In genomic region chr20:38825571-38825900, GRCh38 we compare ENCODE assay signal across 17 cellular contexts. TPM values are rescaled to one million over a fixed set of nuclear protein-coding genes. Genes with fewer than 3 reads are reported as not detected.
DNase-seq lines count a peak whose midpoint lies in the region; ATAC-seq, FAIRE-seq and TF ChIP-seq lines count a peak whose summit lies in the region.
"Had no signal": no experiment of that assay in that cellular context is flagged by ENCODE, and none has a peak within 500 bp of the region (broad histone marks: within the 10 kb centered on the region; RNA-seq: fewer than 3 reads in every experiment).

No MANE protein-coding gene starts in this region.

- no peak for FAIRE-seq in H1 (lab: Jason Lieb, UNC)
- no peak for FAIRE-seq in GM12892 (lab: Jason Lieb, UNC)
- FAIRE-seq: D721Med had no signal

- H3K23me2 ChIP-seq in H1 (ENCODE audit: low read depth, low read length): no peaks in the 10 kb centered on the region; the same call in 1 of the 2 replicates

- peak overlapping the region; percentile 60; the same call in 1 of the 2 replicates for H2AFZ ChIP-seq in H1 (ENCODE audit: low read length)

- no peak overlapping the region for H3K18ac ChIP-seq in H1 (ENCODE audit: extremely low read depth, low read length)

- TF ChIP-seq CTCF in H1 (IDR thresholded peaks at IDR 0.05; ENCODE audit: control extremely low read depth in 1 of 3, insufficient read depth in 1 of 3, low read depth in 1 of 3, low read length in 3 of 3): no peak

- H3K4me2 ChIP-seq in H1 (ENCODE audit: insufficient read depth in 1 of 2, low read depth in 2 of 2, low read length in 2 of 2): peak overlapping the region; percentile 57 to 63; a peak in 3 of 4 replicates

- no peak overlapping the region for H3K56ac ChIP-seq in H1 (replicated peaks; ENCODE audit: insufficient read length, low read depth, low read length)

- H2BK15ac ChIP-seq in H1 (ENCODE audit: low read length): no peak overlapping the region

- CTCF ChIA-PET in activated CD4-positive, alpha-beta T cell treated with anti-CD3 and anti-CD28 coated beads, Interleukin-2, amount 10 ng/mL, durations not matched to agents 7 days and 5 days (lab: Charles Lee): interaction anchor here (1.6 kb wide), 1 partner anchor 35 kb away, joined by 4 read pairs; no protein-coding TSS in a partner anchor
- CTCF ChIA-PET in H1 (lab: Charles Lee; ENCODE audit: partially characterized antibody): interaction anchor here (0.7 to 2.2 kb wide), 7 partner anchors 8 to 96 kb away, joined by 3 to 9 read pairs (median 3); no protein-coding TSS in a partner anchor

- no peak overlapping the region for H4K8ac ChIP-seq in H1 (ENCODE audit: extremely low read depth, insufficient read depth, low read length)

- H2BK12ac ChIP-seq in H1 (ENCODE audit: low read depth, low read length): peak overlapping the region; percentile 5; the same call in 1 of the 2 replicates

- peaks cover 81% of the 10 kb centered on the region for H3K4me1 Mint-ChIP-seq in activated CD4-positive, alpha-beta T cell treated with anti-CD3 and anti-CD28 coated beads, Interleukin-2, amount 10 ng/mL, durations not matched to agents 7 days and 5 days
- peaks cover 81% of the 10 kb centered on the region for H3K4me1 Mint-ChIP-seq in stimulated activated effector memory CD8-positive, alpha-beta T cell treated with anti-CD3 and anti-CD28 coated beads, Interleukin-12 subunit alpha, Interleukin-12 subunit beta, amount 100 ng/mL, for 72 hours
- H3K4me1 Mint-ChIP-seq in activated T-helper 2 cell treated with anti-CD3 and anti-CD28 coated beads, Interferon-gamma antibody, Interleukin-2, Interleukin-4, amounts not matched to agents 10 μg/mL and 5 μg/mL and 100 μg/mL, durations not matched to agents 14 hours and 24 hours and 36 hours (ENCODE audit: low read depth): peaks cover 59% of the 10 kb centered on the region

- TF ChIP-seq POLR2A in H1 (IDR thresholded peaks at IDR 0.05; ENCODE audit: control extremely low read depth in 1 of 2, low read depth in 2 of 2, low read length in 2 of 2) (no peak), GM12892 (IDR thresholded peaks at IDR 0.05; ENCODE audit: low read depth, low read length) (no peak)

- no peak for ATAC-seq in stimulated activated effector memory CD8-positive, alpha-beta T cell treated with anti-CD3 and anti-CD28 coated beads, Interleukin-12 subunit alpha, Interleukin-12 subunit beta, amount 100 ng/mL, for 72 hours
- ATAC-seq in GM21529 (IDR thresholded peaks at IDR 0.05; ENCODE audit: unreplicated experiment): no peak
- ATAC-seq: activated naive CD8-positive, alpha-beta T cell treated with anti-CD3 and anti-CD28 coated beads, Interleukin-2, amount 50 U/mL, for 24 hours; left ventricle myocardium superior had no signal

- peak overlapping the region; percentile 10 for H4K5ac ChIP-seq in H1 (ENCODE audit: insufficient read length, low read depth, low read length)

- H3K4me1 ChIP-seq in SJCRH30: peaks cover 30% of the 10 kb centered on the region
- H3K4me1 ChIP-seq in H1 (replicated peaks in 1 of 4; ENCODE audit: control insufficient read depth in 3 of 4, insufficient read depth in 4 of 4, low read length in 3 of 4): peaks cover 8 to 17% (median 14%) of the 10 kb centered on the region in 4 experiments; a peak in 6 of 7 replicates

- intact Hi-C loops in activated T-helper 2 cell treated with anti-CD3 and anti-CD28 coated beads, Interferon-gamma antibody, Interleukin-2, Interleukin-4, amounts not matched to agents 10 μg/mL and 5 μg/mL and 100 μg/mL, durations not matched to agents 14 hours and 24 hours and 36 hours (cut with micrococcal nuclease): no loop called here

- no peaks in the 10 kb centered on the region for H3K79me1 ChIP-seq in H1 (ENCODE audit: low read depth, low read length)

- H3K27ac ChIP-seq in SJCRH30: peak overlapping the region; percentile 88
- H3K27ac ChIP-seq in H1 (ENCODE audit: low read depth, low read length): no peak overlapping the region
- H3K27ac ChIP-seq: coronary artery had no signal

- no peak overlapping the region for H3K4me3 Mint-ChIP-seq in activated CD4-positive, alpha-beta T cell treated with anti-CD3 and anti-CD28 coated beads, Interleukin-2, amount 10 ng/mL, durations not matched to agents 7 days and 5 days
- no peak overlapping the region for H3K4me3 Mint-ChIP-seq in stimulated activated effector memory CD8-positive, alpha-beta T cell treated with anti-CD3 and anti-CD28 coated beads, Interleukin-12 subunit alpha, Interleukin-12 subunit beta, amount 100 ng/mL, for 72 hours
- no peak overlapping the region for H3K4me3 Mint-ChIP-seq in activated T-helper 2 cell treated with anti-CD3 and anti-CD28 coated beads, Interferon-gamma antibody, Interleukin-2, Interleukin-4, amounts not matched to agents 10 μg/mL and 5 μg/mL and 100 μg/mL, durations not matched to agents 14 hours and 24 hours and 36 hours (ENCODE audit: low read depth)
- H3K4me3 Mint-ChIP-seq: activated naive CD8-positive, alpha-beta T cell treated with anti-CD3 and anti-CD28 coated beads, Interleukin-2, amount 50 U/mL, for 24 hours had no signal

- H3K9me3 ChIP-seq in SJCRH30 (replicated peaks) (no peaks in the 10 kb centered on the region; the same call in 1 of the 2 replicates), H1 (ENCODE audit: insufficient read depth in 2 of 2, low read depth in 1 of 2, low read length in 1 of 2) (no peaks in the 10 kb centered on the region)

- peaks cover 8% of the 10 kb centered on the region for H3K9me3 Mint-ChIP-seq in activated CD4-positive, alpha-beta T cell treated with anti-CD3 and anti-CD28 coated beads, Interleukin-2, amount 10 ng/mL, durations not matched to agents 7 days and 5 days
- no peaks in the 10 kb centered on the region for H3K9me3 Mint-ChIP-seq in stimulated activated effector memory CD8-positive, alpha-beta T cell treated with anti-CD3 and anti-CD28 coated beads, Interleukin-12 subunit alpha, Interleukin-12 subunit beta, amount 100 ng/mL, for 72 hours
- peaks cover 4% of the 10 kb centered on the region for H3K9me3 Mint-ChIP-seq in activated T-helper 2 cell treated with anti-CD3 and anti-CD28 coated beads, Interferon-gamma antibody, Interleukin-2, Interleukin-4, amounts not matched to agents 10 μg/mL and 5 μg/mL and 100 μg/mL, durations not matched to agents 14 hours and 24 hours and 36 hours

- H3K23ac ChIP-seq in H1 (ENCODE audit: insufficient read length): no peak overlapping the region

- no peak overlapping the region; the same call in 1 of the 2 replicates for H2BK20ac ChIP-seq in H1 (ENCODE audit: low read length)

- WGBS in H1 (ENCODE audit: extremely low coverage in 1 of 2, insufficient coverage in 1 of 2, insufficient read length in 1 of 2, insufficient replicate concordance in 2 of 2, low coverage in 1 of 2, low lambda C conversion rate in 2 of 2, missing lambda C conversion rate in 1 of 2), 2 experiments: 79% methylated on average over 1 of the region's 1 CpG; no CpG with 5 or more reads in 1 of the 2 experiments

- no peaks in the 10 kb centered on the region for H4K20me1 ChIP-seq in H1 (replicated peaks in 1 of 2; ENCODE audit: control insufficient read depth in 1 of 2, insufficient read depth in 2 of 2, low read length in 2 of 2)

- no peak for TF ChIP-seq EP300 in H1 (IDR thresholded peaks at IDR 0.05; ENCODE audit: borderline replicate concordance in 1 of 2, low read depth in 2 of 2, low read length in 2 of 2)

- POLR2A ChIA-PET in activated CD4-positive, alpha-beta T cell treated with anti-CD3 and anti-CD28 coated beads, Interleukin-2, amount 10 ng/mL, durations not matched to agents 7 days and 5 days (lab: Charles Lee): no interaction called here
- POLR2A ChIA-PET in H1 (lab: Charles Lee; ENCODE audit: partially characterized antibody): interaction anchor here (0.7 to 1.2 kb wide), 4 partner anchors 9 to 20 kb away, joined by 3 to 6 read pairs (median 4); partner anchors contain the start of gene PPP1R16B

- DNase-seq in activated CD4-positive, alpha-beta T cell treated with anti-CD3 and anti-CD28 coated beads, Interleukin-2, amount 10 ng/mL, durations not matched to agents 7 days and 5 days: no peak
- no peak for DNase-seq in activated CD4-positive, alpha-beta T cell treated with anti-CD3 and anti-CD28 coated beads for 1 hour
- DNase-seq in SJCRH30 (no peak), H1 (ENCODE audit: low read depth in 1 of 2, low spot score in 2 of 2) (no peak), GM12892 (ENCODE audit: insufficient read length) (no peak)
- no peak for DNase-seq in stimulated activated effector memory CD8-positive, alpha-beta T cell treated with anti-CD3 and anti-CD28 coated beads, Interleukin-12 subunit alpha, Interleukin-12 subunit beta, amount 100 ng/mL, for 72 hours (ENCODE audit: low spot score in 2 of 2)
- no peak for DNase-seq in activated T-helper 2 cell treated with anti-CD3 and anti-CD28 coated beads, Interferon-gamma antibody, Interleukin-2, Interleukin-4, amounts not matched to agents 10 μg/mL and 5 μg/mL and 100 μg/mL, durations not matched to agents 14 hours and 24 hours and 36 hours (ENCODE audit: low spot score)
- DNase-seq: activated CD8-positive, alpha-beta memory T cell treated with anti-CD3 and anti-CD28 coated beads for 24 hours; activated naive CD8-positive, alpha-beta T cell treated with anti-CD3 and anti-CD28 coated beads, Interleukin-2, amount 50 U/mL, for 24 hours; heart right ventricle; left ventricle myocardium superior; SHP77 treated with DMSO at 0.1 percent for 48 hours; stimulated activated CD4-positive, alpha-beta T cell treated with anti-CD3 and anti-CD28 coated beads, Interleukin-4, amount 100 ng/mL, for 4 hours had no signal

- no peak overlapping the region for H3K9ac ChIP-seq in H1 (replicated peaks in 1 of 4; ENCODE audit: extremely low read depth in 1 of 4, low read depth in 3 of 4, low read length in 3 of 4)

- H3K36me3 ChIP-seq in SJCRH30 (no peaks in the 10 kb centered on the region), H1 (ENCODE audit: control insufficient read depth in 2 of 4, insufficient read depth in 4 of 4, low read length in 3 of 4) (no peaks in the 10 kb centered on the region)

- no peak overlapping the region for H2AK5ac ChIP-seq in H1 (ENCODE audit: low read depth, low read length)

- no peaks in the 10 kb centered on the region for H3K27me3 ChIP-seq in SJCRH30
- H3K27me3 ChIP-seq in H1 (replicated peaks in 1 of 4; ENCODE audit: control insufficient read depth in 3 of 4, extremely low read depth in 1 of 4, insufficient read depth in 3 of 4, low read length in 3 of 4): no peaks in the 10 kb centered on the region

- H3K4ac ChIP-seq in H1 (replicated peaks; ENCODE audit: insufficient read length, low read depth, low read length): peak overlapping the region; percentile 27

- H3K36me3 Mint-ChIP-seq in activated CD4-positive, alpha-beta T cell treated with anti-CD3 and anti-CD28 coated beads, Interleukin-2, amount 10 ng/mL, durations not matched to agents 7 days and 5 days (ENCODE audit: low read depth): peaks cover 76% of the 10 kb centered on the region
- peaks cover 98% of the 10 kb centered on the region for H3K36me3 Mint-ChIP-seq in stimulated activated effector memory CD8-positive, alpha-beta T cell treated with anti-CD3 and anti-CD28 coated beads, Interleukin-12 subunit alpha, Interleukin-12 subunit beta, amount 100 ng/mL, for 72 hours
- H3K36me3 Mint-ChIP-seq in activated T-helper 2 cell treated with anti-CD3 and anti-CD28 coated beads, Interferon-gamma antibody, Interleukin-2, Interleukin-4, amounts not matched to agents 10 μg/mL and 5 μg/mL and 100 μg/mL, durations not matched to agents 14 hours and 24 hours and 36 hours (ENCODE audit: low read depth): peaks cover 89% of the 10 kb centered on the region

- H3K27ac Mint-ChIP-seq in activated CD4-positive, alpha-beta T cell treated with anti-CD3 and anti-CD28 coated beads, Interleukin-2, amount 10 ng/mL, durations not matched to agents 7 days and 5 days: peak overlapping the region; percentile 13
- peak overlapping the region; percentile 48 for H3K27ac Mint-ChIP-seq in stimulated activated effector memory CD8-positive, alpha-beta T cell treated with anti-CD3 and anti-CD28 coated beads, Interleukin-12 subunit alpha, Interleukin-12 subunit beta, amount 100 ng/mL, for 72 hours
- no peak overlapping the region for H3K27ac Mint-ChIP-seq in activated T-helper 2 cell treated with anti-CD3 and anti-CD28 coated beads, Interferon-gamma antibody, Interleukin-2, Interleukin-4, amounts not matched to agents 10 μg/mL and 5 μg/mL and 100 μg/mL, durations not matched to agents 14 hours and 24 hours and 36 hours

- H4K91ac ChIP-seq in H1 (replicated peaks; ENCODE audit: insufficient read length, low read length): peak overlapping the region; percentile 71

- H3K79me2 ChIP-seq in H1 (ENCODE audit: control insufficient read depth in 1 of 2, insufficient read depth in 2 of 2, low read length in 2 of 2): no peaks in the 10 kb centered on the region

- H2BK120ac ChIP-seq in H1 (replicated peaks; ENCODE audit: low read depth, low read length): peak overlapping the region; percentile 65

- no peaks in the 10 kb centered on the region for H3K27me3 Mint-ChIP-seq in activated CD4-positive, alpha-beta T cell treated with anti-CD3 and anti-CD28 coated beads, Interleukin-2, amount 10 ng/mL, durations not matched to agents 7 days and 5 days
- no peaks in the 10 kb centered on the region for H3K27me3 Mint-ChIP-seq in activated T-helper 2 cell treated with anti-CD3 and anti-CD28 coated beads, Interferon-gamma antibody, Interleukin-2, Interleukin-4, amounts not matched to agents 10 μg/mL and 5 μg/mL and 100 μg/mL, durations not matched to agents 14 hours and 24 hours and 36 hours (ENCODE audit: low read depth)
- H3K27me3 Mint-ChIP-seq: activated naive CD8-positive, alpha-beta T cell treated with anti-CD3 and anti-CD28 coated beads, Interleukin-2, amount 50 U/mL, for 24 hours had no signal

- TF ChIP-seq RAD21 in H1 (IDR thresholded peaks at IDR 0.05 in 1 of 2, conservative IDR thresholded peaks at IDR 0.05 in 1 of 2; ENCODE audit: low read depth in 2 of 2, low read length in 2 of 2): no peak

- H3K14ac ChIP-seq in H1 (ENCODE audit: insufficient read length): no peak overlapping the region

- H3K4me3 ChIP-seq in SJCRH30 (no peak overlapping the region), H1 (ENCODE audit: extremely low read depth in 1 of 4, insufficient read depth in 2 of 4, low read depth in 3 of 4, low read length in 4 of 4) (no peak overlapping the region; a peak in 1 of 8 replicates)
- H3K4me3 ChIP-seq: coronary artery, heart right ventricle had no signal

- H2BK5ac ChIP-seq in H1 (ENCODE audit: low read depth, low read length): no peak overlapping the region

RNA-seq across cellular contexts. Expression of gene PPP1R16B, which starts 20.0 kb away (rescaled TPM):
- 10 to 100 TPM; 63.6 to 67.4 TPM for total RNA-seq in activated CD4-positive, alpha-beta T cell treated with anti-CD3 and anti-CD28 coated beads, Interleukin-2, amount 10 ng/mL, durations not matched to agents 7 days and 5 days
- total RNA-seq in SJCRH30 (2014; rRNA removed; shearing (Covaris generic)): 34.0 and 36.5 TPM in 2 replicates
- 8.9 and 9.7 TPM in 2 replicates for total RNA-seq in H1 (2021; fragmentation: NEBNext Ultra II Directional; extraction: Animal tissue kit (Norgen Biotek cat#: 25700))
- 2.6 and 3.8 TPM in 2 replicates for polyA plus RNA-seq in H1 (2011; rRNA removed)
- 3.9 TPM for polyA plus RNA-seq in H1 (2011; cell fraction: cytosol; rRNA removed)
- 7.3 TPM for polyA plus RNA-seq in H1 (2011; cell fraction: nucleus; rRNA removed)
- 3.3 to 4.7 TPM (median 4.1 TPM) in 4 replicates for polyA plus RNA-seq in H1 (2012, experiment 1 of 2)
- polyA plus RNA-seq in H1 (2012, experiment 2 of 2): 5.1 TPM
- polyA plus RNA-seq in H1 (2013, experiment 1 of 2): 7.4 TPM
- polyA plus RNA-seq in H1 (2013, experiment 2 of 2): 7.5 TPM
- polyA minus RNA-seq in H1 (2011; rRNA and poly(A)+ RNA removed): 7.7 and 10.3 TPM in 2 replicates
- 3.9 TPM for polyA minus RNA-seq in H1 (2011; cell fraction: cytosol; rRNA and poly(A)+ RNA removed)
- polyA minus RNA-seq in H1 (2011; cell fraction: nucleus; rRNA and poly(A)+ RNA removed): 3.4 TPM
- 58.7 TPM for polyA plus RNA-seq in GM12892 (2012; ENCODE audit: missing spikeins)
- total RNA-seq in activated T-helper 2 cell treated with anti-CD3 and anti-CD28 coated beads, Interferon-gamma antibody, Interleukin-2, Interleukin-4, amounts not matched to agents 10 μg/mL and 5 μg/mL and 100 μg/mL, durations not matched to agents 14 hours and 24 hours and 36 hours: 109 and 111 TPM in 2 replicates
- polyA plus RNA-seq: BJ had no signal
